Comparison of ENCODE assay signal across 1 cellular context in the genomic region with DNA sequence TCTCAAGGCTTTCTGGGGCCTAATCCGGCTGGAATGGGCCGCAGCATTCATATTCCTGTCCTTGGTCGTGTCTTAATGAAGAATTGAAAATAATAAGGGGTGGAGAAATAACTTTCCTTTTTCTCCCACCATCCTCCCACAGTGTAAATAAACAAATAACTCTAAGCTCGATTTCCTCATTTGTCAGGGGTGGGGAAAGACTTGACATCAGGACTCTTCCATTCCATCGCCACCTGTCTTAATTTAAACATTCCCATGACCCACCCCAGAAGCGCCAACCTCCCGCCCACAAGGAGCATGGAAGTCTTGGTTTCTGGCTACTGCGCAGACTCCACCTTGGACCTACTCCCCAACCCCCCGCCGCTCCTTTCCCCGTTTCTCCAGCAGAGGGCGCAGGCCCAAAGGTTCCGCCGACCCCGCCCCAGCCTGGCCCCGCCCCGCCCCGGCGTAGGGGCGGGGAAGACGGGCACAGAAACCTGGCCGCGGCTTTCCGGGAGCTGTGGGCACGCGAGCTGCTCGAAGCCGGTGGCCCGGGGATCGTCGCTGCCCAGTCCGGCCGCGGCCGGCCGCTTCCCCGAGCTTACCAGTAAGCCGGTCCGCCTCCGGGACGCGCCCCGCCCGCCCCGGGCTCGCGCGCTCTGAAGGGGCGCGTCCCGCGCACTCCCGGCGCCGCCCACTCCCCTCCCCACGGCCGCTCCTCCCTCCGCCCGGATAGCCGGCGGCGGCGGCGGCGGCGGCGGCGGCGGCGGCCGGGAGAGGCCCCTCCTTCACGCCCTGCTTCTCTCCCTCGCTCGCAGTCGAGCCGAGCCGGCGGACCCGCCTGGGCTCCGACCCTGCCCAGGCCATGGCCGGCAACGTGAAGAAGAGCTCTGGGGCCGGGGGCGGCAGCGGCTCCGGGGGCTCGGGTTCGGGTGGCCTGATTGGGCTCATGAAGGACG.
TF ChIP-seq lines count a peak whose summit lies in the region.

A gene (plus strand): TSS at position 766 of the 938 bp plus-strand sequence. CDS start 79 bp downstream, at position 845.

TF ChIP-seq in HepG2, 621 proteins besides CTCF, POLR2A, EP300 and RAD21 (continued from another document):
- TF ChIP-seq POLR2G (IDR thresholded peaks at IDR 0.05; ENCODE audit: low read depth, low read length) (peak; percentile 69), YY1 (IDR thresholded peaks at IDR 0.05; ENCODE audit: insufficient read depth, insufficient replicate concordance, low read depth, low read length) (peak; percentile 58), KDM5B (CRISPR knock-in tag; IDR thresholded peaks at IDR 0.05; ENCODE audit: borderline replicate concordance) (peak; percentile 67; the same call in 1 of the 2 replicates), ZSCAN31 (CRISPR knock-in tag; IDR thresholded peaks at IDR 0.05; ENCODE audit: low read depth) (peak; percentile 54; the same call in 1 of the 2 replicates), NR2F1 (CRISPR knock-in tag; IDR thresholded peaks at IDR 0.05) (no peak), ARNT2 (CRISPR knock-in tag; IDR thresholded peaks at IDR 0.05; ENCODE audit: low read depth) (peak; percentile 64; the same call in 1 of the 2 replicates), ZNF773 (CRISPR knock-in tag; IDR thresholded peaks at IDR 0.05; ENCODE audit: borderline replicate concordance) (no peak), U2AF1 (optimal IDR thresholded peaks at IDR 0.05; ENCODE audit: low read depth, low read length) (no peak), MXI1 (IDR thresholded peaks at IDR 0.05; ENCODE audit: borderline replicate concordance, low read depth, low read length) (peak; percentile 53; the same call in 1 of the 3 replicates), SIX4 (CRISPR knock-in tag; IDR thresholded peaks at IDR 0.05) (no peak), ZNF354B (CRISPR knock-in tag; IDR thresholded peaks at IDR 0.05) (no peak), ARNTL (CRISPR knock-in tag; IDR thresholded peaks at IDR 0.05) (no peak), ZSCAN20 (CRISPR knock-in tag; IDR thresholded peaks at IDR 0.05; ENCODE audit: borderline replicate concordance) (peak; percentile 23; the same call in 1 of the 2 replicates), ASH2L (IDR thresholded peaks at IDR 0.05; ENCODE audit: insufficient read length, low read depth, low read length) (peak; percentile 67), BORCS8-MEF2B (CRISPR knock-in tag; IDR thresholded peaks at IDR 0.05) (0 out of 2 replicates have a peak, but pooled peaks have one; percentile 11), ZIK1 (CRISPR knock-in tag; IDR thresholded peaks at IDR 0.05; ENCODE audit: borderline replicate concordance, low read depth) (0 out of 2 replicates have a peak, but pooled peaks have one; percentile 57), ZNF501 (CRISPR knock-in tag; IDR thresholded peaks at IDR 0.05) (peak; percentile 53; the same call in 1 of the 2 replicates), CBFB (CRISPR knock-in tag; IDR thresholded peaks at IDR 0.05) (no peak), ZNF780A (CRISPR knock-in tag; IDR thresholded peaks at IDR 0.05) (no peak)
- TF ChIP-seq, protein P1, sequence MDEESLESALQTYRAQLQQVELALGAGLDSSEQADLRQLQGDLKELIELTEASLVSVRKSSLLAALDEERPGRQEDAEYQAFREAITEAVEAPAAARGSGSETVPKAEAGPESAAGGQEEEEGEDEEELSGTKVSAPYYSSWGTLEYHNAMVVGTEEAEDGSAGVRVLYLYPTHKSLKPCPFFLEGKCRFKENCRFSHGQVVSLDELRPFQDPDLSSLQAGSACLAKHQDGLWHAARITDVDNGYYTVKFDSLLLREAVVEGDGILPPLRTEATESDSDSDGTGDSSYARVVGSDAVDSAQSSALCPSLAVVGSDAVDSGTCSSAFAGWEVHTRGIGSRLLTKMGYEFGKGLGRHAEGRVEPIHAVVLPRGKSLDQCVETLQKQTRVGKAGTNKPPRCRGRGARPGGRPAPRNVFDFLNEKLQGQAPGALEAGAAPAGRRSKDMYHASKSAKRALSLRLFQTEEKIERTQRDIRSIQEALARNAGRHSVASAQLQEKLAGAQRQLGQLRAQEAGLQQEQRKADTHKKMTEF (CRISPR knock-in tag; IDR thresholded peaks at IDR 0.05): 0 out of 2 replicates have a peak, but pooled peaks have one; percentile 23
- TF ChIP-seq, protein P2, sequence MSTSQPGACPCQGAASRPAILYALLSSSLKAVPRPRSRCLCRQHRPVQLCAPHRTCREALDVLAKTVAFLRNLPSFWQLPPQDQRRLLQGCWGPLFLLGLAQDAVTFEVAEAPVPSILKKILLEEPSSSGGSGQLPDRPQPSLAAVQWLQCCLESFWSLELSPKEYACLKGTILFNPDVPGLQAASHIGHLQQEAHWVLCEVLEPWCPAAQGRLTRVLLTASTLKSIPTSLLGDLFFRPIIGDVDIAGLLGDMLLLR (CRISPR knock-in tag; IDR thresholded peaks at IDR 0.05): peak; percentile 32; the same call in 1 of the 2 replicates
- TF ChIP-seq, protein P3, sequence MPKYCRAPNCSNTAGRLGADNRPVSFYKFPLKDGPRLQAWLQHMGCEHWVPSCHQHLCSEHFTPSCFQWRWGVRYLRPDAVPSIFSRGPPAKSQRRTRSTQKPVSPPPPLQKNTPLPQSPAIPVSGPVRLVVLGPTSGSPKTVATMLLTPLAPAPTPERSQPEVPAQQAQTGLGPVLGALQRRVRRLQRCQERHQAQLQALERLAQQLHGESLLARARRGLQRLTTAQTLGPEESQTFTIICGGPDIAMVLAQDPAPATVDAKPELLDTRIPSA (CRISPR knock-in tag; IDR thresholded peaks at IDR 0.05; ENCODE audit: borderline replicate concordance): 0 out of 2 replicates have a peak, but pooled peaks have one; percentile 31
- TF ChIP-seq, protein P4, sequence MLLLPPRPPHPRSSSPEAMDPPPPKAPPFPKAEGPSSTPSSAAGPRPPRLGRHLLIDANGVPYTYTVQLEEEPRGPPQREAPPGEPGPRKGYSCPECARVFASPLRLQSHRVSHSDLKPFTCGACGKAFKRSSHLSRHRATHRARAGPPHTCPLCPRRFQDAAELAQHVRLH (CRISPR knock-in tag; IDR thresholded peaks at IDR 0.05; ENCODE audit: borderline replicate concordance, low read depth): peak; percentile 21; the same call in 1 of the 2 replicates
- TF ChIP-seq, protein P5, sequence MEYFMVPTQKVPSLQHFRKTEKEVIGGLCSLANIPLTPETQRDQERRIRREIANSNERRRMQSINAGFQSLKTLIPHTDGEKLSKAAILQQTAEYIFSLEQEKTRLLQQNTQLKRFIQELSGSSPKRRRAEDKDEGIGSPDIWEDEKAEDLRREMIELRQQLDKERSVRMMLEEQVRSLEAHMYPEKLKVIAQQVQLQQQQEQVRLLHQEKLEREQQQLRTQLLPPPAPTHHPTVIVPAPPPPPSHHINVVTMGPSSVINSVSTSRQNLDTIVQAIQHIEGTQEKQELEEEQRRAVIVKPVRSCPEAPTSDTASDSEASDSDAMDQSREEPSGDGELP (IDR thresholded peaks at IDR 0.05; ENCODE audit: borderline replicate concordance, low read depth): no peak
- TF ChIP-seq, protein P6, sequence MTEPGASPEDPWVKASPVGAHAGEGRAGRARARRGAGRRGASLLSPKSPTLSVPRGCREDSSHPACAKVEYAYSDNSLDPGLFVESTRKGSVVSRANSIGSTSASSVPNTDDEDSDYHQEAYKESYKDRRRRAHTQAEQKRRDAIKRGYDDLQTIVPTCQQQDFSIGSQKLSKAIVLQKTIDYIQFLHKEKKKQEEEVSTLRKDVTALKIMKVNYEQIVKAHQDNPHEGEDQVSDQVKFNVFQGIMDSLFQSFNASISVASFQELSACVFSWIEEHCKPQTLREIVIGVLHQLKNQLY (CRISPR knock-in tag; IDR thresholded peaks at IDR 0.05): no peak
- TF ChIP-seq, protein P7, sequence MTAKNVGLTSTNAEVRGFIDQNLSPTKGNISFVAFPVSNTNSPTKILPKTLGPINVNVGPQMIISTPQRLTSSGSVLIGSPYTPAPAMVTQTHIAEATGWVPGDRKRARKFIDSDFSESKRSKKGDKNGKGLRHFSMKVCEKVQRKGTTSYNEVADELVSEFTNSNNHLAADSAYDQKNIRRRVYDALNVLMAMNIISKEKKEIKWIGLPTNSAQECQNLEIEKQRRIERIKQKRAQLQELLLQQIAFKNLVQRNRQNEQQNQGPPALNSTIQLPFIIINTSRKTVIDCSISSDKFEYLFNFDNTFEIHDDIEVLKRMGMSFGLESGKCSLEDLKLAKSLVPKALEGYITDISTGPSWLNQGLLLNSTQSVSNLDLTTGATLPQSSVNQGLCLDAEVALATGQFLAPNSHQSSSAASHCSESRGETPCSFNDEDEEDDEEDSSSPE (CRISPR knock-in tag; IDR thresholded peaks at IDR 0.05): peak; percentile 18; the same call in 1 of the 2 replicates
- TF ChIP-seq, protein P8, sequence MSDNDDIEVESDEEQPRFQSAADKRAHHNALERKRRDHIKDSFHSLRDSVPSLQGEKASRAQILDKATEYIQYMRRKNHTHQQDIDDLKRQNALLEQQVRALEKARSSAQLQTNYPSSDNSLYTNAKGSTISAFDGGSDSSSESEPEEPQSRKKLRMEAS (IDR thresholded peaks at IDR 0.05): peak; percentile 35; the same call in 1 of the 2 replicates
- TF ChIP-seq, protein P9, sequence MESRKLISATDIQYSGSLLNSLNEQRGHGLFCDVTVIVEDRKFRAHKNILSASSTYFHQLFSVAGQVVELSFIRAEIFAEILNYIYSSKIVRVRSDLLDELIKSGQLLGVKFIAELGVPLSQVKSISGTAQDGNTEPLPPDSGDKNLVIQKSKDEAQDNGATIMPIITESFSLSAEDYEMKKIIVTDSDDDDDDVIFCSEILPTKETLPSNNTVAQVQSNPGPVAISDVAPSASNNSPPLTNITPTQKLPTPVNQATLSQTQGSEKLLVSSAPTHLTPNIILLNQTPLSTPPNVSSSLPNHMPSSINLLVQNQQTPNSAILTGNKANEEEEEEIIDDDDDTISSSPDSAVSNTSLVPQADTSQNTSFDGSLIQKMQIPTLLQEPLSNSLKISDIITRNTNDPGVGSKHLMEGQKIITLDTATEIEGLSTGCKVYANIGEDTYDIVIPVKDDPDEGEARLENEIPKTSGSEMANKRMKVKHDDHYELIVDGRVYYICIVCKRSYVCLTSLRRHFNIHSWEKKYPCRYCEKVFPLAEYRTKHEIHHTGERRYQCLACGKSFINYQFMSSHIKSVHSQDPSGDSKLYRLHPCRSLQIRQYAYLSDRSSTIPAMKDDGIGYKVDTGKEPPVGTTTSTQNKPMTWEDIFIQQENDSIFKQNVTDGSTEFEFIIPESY (CRISPR knock-in tag; IDR thresholded peaks at IDR 0.05): 0 out of 2 replicates have a peak, but pooled peaks have one; percentile 13
